18 cellular contexts compared by ENCODE assay signal in the genomic region with DNA sequence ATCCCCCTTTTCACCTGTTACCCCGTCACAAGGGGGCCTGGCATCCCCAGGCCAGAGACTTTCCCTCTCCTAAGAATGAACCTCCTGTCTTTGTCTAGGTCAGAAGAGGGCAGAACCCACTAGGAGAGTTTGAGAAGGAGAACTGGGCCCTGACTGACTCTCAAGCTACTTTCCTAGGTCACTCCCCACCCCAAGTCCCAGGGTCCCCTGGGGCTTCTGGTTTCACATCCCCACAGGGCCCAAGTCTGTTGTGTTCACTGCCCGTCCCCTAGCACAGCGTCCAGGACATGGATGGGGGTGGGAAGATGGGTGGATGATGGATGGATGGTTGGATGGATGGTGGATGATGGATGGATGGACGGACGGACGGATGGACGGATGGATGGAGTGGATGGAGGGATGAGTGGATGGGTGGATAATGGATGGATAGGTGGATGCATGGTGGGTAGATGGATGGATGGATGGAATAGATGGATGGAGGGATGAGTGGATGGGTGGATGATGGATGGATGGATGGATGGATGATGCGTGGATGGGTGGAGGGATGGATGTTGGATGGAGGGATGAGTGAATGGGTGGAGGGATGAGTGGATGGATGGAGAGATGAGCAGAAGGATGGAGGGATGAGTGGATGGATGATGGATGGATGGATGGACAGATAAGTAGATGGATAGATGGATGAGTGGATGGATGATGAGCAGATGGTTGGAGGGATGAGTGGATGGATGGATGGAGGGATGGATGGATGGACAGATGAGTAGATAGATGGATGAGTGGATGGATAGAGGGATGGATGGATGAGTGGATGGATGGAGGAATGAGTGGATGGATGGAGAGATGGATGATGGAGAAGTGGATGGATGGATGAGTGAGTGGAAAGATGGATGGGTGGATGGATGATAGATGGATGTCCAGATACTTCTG. TPM values are rescaled to one million over a fixed set of nuclear protein-coding genes. Genes with fewer than 3 reads are reported as not detected.
A peak's percentile ranks its signal among the peaks of the same experiment; 100 is the strongest.
DNase-seq lines count a peak whose midpoint lies in the region; ATAC-seq, FAIRE-seq and TF ChIP-seq lines count a peak whose summit lies in the region.
"Had no signal": no experiment of that assay in that cellular context is flagged by ENCODE, and none has a peak within 500 bp of the region (broad histone marks: within the 10 kb centered on the region; RNA-seq: fewer than 3 reads in every experiment).

No MANE protein-coding gene starts in this region.

- H3K23me2 ChIP-seq in H1 (ENCODE audit: low read depth, low read length): peaks cover 8% of the 10 kb centered on the region; the same call in 1 of the 2 replicates

- H3K4ac ChIP-seq in IMR-90 (ENCODE audit: low read depth, low read length) (no peak overlapping the region), H1 (replicated peaks; ENCODE audit: insufficient read length, low read depth, low read length) (no peak overlapping the region)

- H4K5ac ChIP-seq in IMR-90 (ENCODE audit: low read depth, low read length) (no peak overlapping the region), H1 (ENCODE audit: insufficient read length, low read depth, low read length) (no peak overlapping the region)

- H2BK120ac ChIP-seq in IMR-90 (ENCODE audit: low read depth, low read length) (no peak overlapping the region), H1 (replicated peaks; ENCODE audit: low read depth, low read length) (no peak overlapping the region)

- no peak overlapping the region for H2AFZ ChIP-seq in IMR-90 (replicated peaks; ENCODE audit: low read length, poor library complexity)
- no peak overlapping the region for H2AFZ ChIP-seq in H1 (ENCODE audit: low read length)
- H2AFZ ChIP-seq: GM23338 had no signal

- H2BK20ac ChIP-seq in IMR-90 (ENCODE audit: low read depth, low read length) (no peak overlapping the region), H1 (ENCODE audit: low read length) (no peak overlapping the region)

- H3K9me1 ChIP-seq in IMR-90 (ENCODE audit: insufficient read depth, low read length): no peaks in the 10 kb centered on the region

- no peak for TF ChIP-seq EP300 in H1 (IDR thresholded peaks at IDR 0.05; ENCODE audit: borderline replicate concordance in 1 of 2, low read depth in 2 of 2, low read length in 2 of 2)

- H3K4me3 Mint-ChIP-seq in type B pancreatic cell: no peak overlapping the region
- H3K4me3 Mint-ChIP-seq: CD14-positive monocyte; CD8-positive, alpha-beta memory T cell; GM23338; H9 had no signal

- CTCF ChIA-PET in IMR-90 (lab: Yijun Ruan, JAX): no interaction called here
- CTCF ChIA-PET in H1 (lab: Charles Lee; ENCODE audit: partially characterized antibody): interaction anchor here (1.5 kb wide), 1 partner anchor 11 kb away, joined by 3 read pairs; no protein-coding TSS in a partner anchor

- TF ChIP-seq RAD21 in IMR-90 (IDR thresholded peaks at IDR 0.05; ENCODE audit: low read length): no peak
- TF ChIP-seq RAD21 in H1 (IDR thresholded peaks at IDR 0.05 in 1 of 2, conservative IDR thresholded peaks at IDR 0.05 in 1 of 2; ENCODE audit: low read depth in 2 of 2, low read length in 2 of 2): no peak

- no peak overlapping the region for H2BK12ac ChIP-seq in H1 (ENCODE audit: low read depth, low read length)

- H4K8ac ChIP-seq in IMR-90 (ENCODE audit: low read depth in 2 of 2, low read length in 2 of 2) (no peak overlapping the region), H1 (ENCODE audit: extremely low read depth, insufficient read depth, low read length) (no peak overlapping the region)

- H3K27me3 Mint-ChIP-seq in type B pancreatic cell: peaks cover 3% of the 10 kb centered on the region
- H3K27me3 Mint-ChIP-seq: CD8-positive, alpha-beta memory T cell had no signal

- POLR2A ChIA-PET in IMR-90 (lab: Charles Lee; ENCODE audit: unreplicated experiment) (no interaction called here), H1 (lab: Charles Lee; ENCODE audit: partially characterized antibody) (no interaction called here)

- no peak overlapping the region for H3K27ac Mint-ChIP-seq in type B pancreatic cell
- H3K27ac Mint-ChIP-seq: CD14-positive monocyte; CD8-positive, alpha-beta memory T cell; GM23338 had no signal

- in situ Hi-C loops in IMR-90 (cut with MboI; ENCODE audit: low sequenced_read_pairs): no loop called here

- H3K36me3 ChIP-seq in IMR-90 (ENCODE audit: control insufficient read depth, insufficient read depth, low read length): no peaks in the 10 kb centered on the region
- H3K36me3 ChIP-seq in H1 (ENCODE audit: control insufficient read depth in 2 of 4, insufficient read depth in 4 of 4, low read length in 3 of 4): no peaks in the 10 kb centered on the region
- peaks cover 0 to 21% (median 0%) of the 10 kb centered on the region in 6 donors for H3K36me3 ChIP-seq in spleen

- ATAC-seq in IMR-90 (ENCODE audit: low read depth): no peak
- ATAC-seq: GM23338 had no signal

- dilution Hi-C loops in IMR-90 (cut with HindIII; ENCODE audit: low sequenced_read_pairs, unreplicated experiment): no loop called here

- intact Hi-C loops in IMR-90 (cut with micrococcal nuclease) (no loop called here), spleen (cut with DNase I; ENCODE audit: low total_unique reads) (no loop called here)

- no peak overlapping the region for H3K23ac ChIP-seq in IMR-90 (ENCODE audit: low read depth, low read length)
- no peak overlapping the region for H3K23ac ChIP-seq in H1 (ENCODE audit: insufficient read length)

- H2BK5ac ChIP-seq in IMR-90 (ENCODE audit: low read depth, low read length, poor library complexity, severe bottlenecking): peak overlapping the region; percentile 39
- H2BK5ac ChIP-seq in H1 (ENCODE audit: low read depth, low read length): no peak overlapping the region

- H3K27ac ChIP-seq in IMR-90 (ENCODE audit: insufficient read depth, low read length) (no peak overlapping the region), H1 (ENCODE audit: low read depth, low read length) (no peak overlapping the region), spleen (no peak overlapping the region)
- H3K27ac ChIP-seq: A549 had no signal

- H3K9me3 Mint-ChIP-seq in type B pancreatic cell: no peaks in the 10 kb centered on the region
- H3K9me3 Mint-ChIP-seq: GM23338, H9 had no signal

- no peaks in the 10 kb centered on the region for H3K36me3 Mint-ChIP-seq in type B pancreatic cell
- H3K36me3 Mint-ChIP-seq: CD14-positive monocyte; CD8-positive, alpha-beta memory T cell had no signal

- H3K9me3 ChIP-seq in IMR-90 (ENCODE audit: control insufficient read depth, insufficient read depth, low read length) (0 out of 2 replicates have a peak, but pooled peaks cover 2% of the 10 kb centered on the region), H1 (ENCODE audit: insufficient read depth in 2 of 2, low read depth in 1 of 2, low read length in 1 of 2) (0 out of 4 replicates have a peak, but pooled peaks cover 0 to 9% of the 10 kb centered on the region in 2 experiments), spleen (peaks cover 0 to 8% (median 0%) of the 10 kb centered on the region in 8 donors)
- H3K9me3 ChIP-seq: A549, BE2C, Caco-2 had no signal

- H3K4me2 ChIP-seq in IMR-90 (ENCODE audit: low read depth, low read length) (no peak overlapping the region), H1 (ENCODE audit: insufficient read depth in 1 of 2, low read depth in 2 of 2, low read length in 2 of 2) (no peak overlapping the region)
- H3K4me2 ChIP-seq: A549, GM23338 had no signal

- H3K14ac ChIP-seq in IMR-90 (replicated peaks; ENCODE audit: low read depth, low read length): no peak overlapping the region
- no peak overlapping the region for H3K14ac ChIP-seq in H1 (ENCODE audit: insufficient read length)

- H2AK9ac ChIP-seq in IMR-90 (replicated peaks; ENCODE audit: low read depth, low read length, poor library complexity): no peak overlapping the region

- H3K9ac ChIP-seq in IMR-90 (ENCODE audit: low read depth, low read length) (no peak overlapping the region), H1 (replicated peaks in 1 of 4; ENCODE audit: extremely low read depth in 1 of 4, low read depth in 3 of 4, low read length in 3 of 4) (no peak overlapping the region)

- H4K91ac ChIP-seq in IMR-90 (ENCODE audit: insufficient read depth, low read depth, low read length): no peak overlapping the region
- no peak overlapping the region for H4K91ac ChIP-seq in H1 (replicated peaks; ENCODE audit: insufficient read length, low read length)

- no peaks in the 10 kb centered on the region for H3K79me1 ChIP-seq in IMR-90 (ENCODE audit: low read depth in 1 of 2, low read length in 2 of 2)
- no peaks in the 10 kb centered on the region for H3K79me1 ChIP-seq in H1 (ENCODE audit: low read depth, low read length)

- TF ChIP-seq POLR2A in IMR-90 (IDR thresholded peaks at IDR 0.05; ENCODE audit: low read depth, low read length) (no peak), H1 (IDR thresholded peaks at IDR 0.05; ENCODE audit: control extremely low read depth in 1 of 2, low read depth in 2 of 2, low read length in 2 of 2) (no peak), GM12892 (IDR thresholded peaks at IDR 0.05; ENCODE audit: low read depth, low read length) (no peak), spleen (IDR thresholded peaks at IDR 0.05) (no peak)

- H2AK5ac ChIP-seq in IMR-90 (ENCODE audit: low read depth, low read length) (no peak overlapping the region), H1 (ENCODE audit: low read depth, low read length) (peak overlapping the region; percentile 24; the same call in 1 of the 2 replicates)

- WGBS in IMR-90 (ENCODE audit: extremely low coverage in 2 of 2, insufficient read length in 1 of 2), 2 experiments: 70 to 100% methylated on average over 3 to 7 of the region's 8 CpGs
- 90 to 100% methylated on average over 5 to 8 of the region's 8 CpGs for WGBS in H1 (ENCODE audit: extremely low coverage in 1 of 2, insufficient coverage in 1 of 2, insufficient read length in 1 of 2, insufficient replicate concordance in 2 of 2, low coverage in 1 of 2, low lambda C conversion rate in 2 of 2, missing lambda C conversion rate in 1 of 2), 2 experiments
- WGBS in spleen, 5 donors: 86 to 93% (median 90%) methylated on average over 8 of the region's 8 CpGs

- H2BK15ac ChIP-seq in IMR-90 (ENCODE audit: low read depth, low read length) (no peak overlapping the region), H1 (ENCODE audit: low read length) (no peak overlapping the region)

- H3K4me1 Mint-ChIP-seq in type B pancreatic cell (ENCODE audit: unreplicated experiment): no peaks in the 10 kb centered on the region
- H3K4me1 Mint-ChIP-seq: CD14-positive monocyte; CD8-positive, alpha-beta memory T cell; GM23338; H9 had no signal

- H3K56ac ChIP-seq in IMR-90 (ENCODE audit: extremely low read depth, insufficient read depth, low read length) (no peak overlapping the region), H1 (replicated peaks; ENCODE audit: insufficient read length, low read depth, low read length) (peak overlapping the region; percentile 77)

- H3K27me3 ChIP-seq in IMR-90 (ENCODE audit: control insufficient read depth, insufficient read depth, low read length) (peaks cover 2% of the 10 kb centered on the region; the same call in 1 of the 2 replicates), H1 (replicated peaks in 1 of 4; ENCODE audit: control insufficient read depth in 3 of 4, extremely low read depth in 1 of 4, insufficient read depth in 3 of 4, low read length in 3 of 4) (no peaks in the 10 kb centered on the region), spleen (replicated peaks in 1 of 7) (peaks cover 0 to 10% (median 0%) of the 10 kb centered on the region in 7 donors)
- H3K27me3 ChIP-seq: BE2C had no signal

- H3K18ac ChIP-seq in IMR-90 (ENCODE audit: low read depth, low read length): no peak overlapping the region
- no peak overlapping the region for H3K18ac ChIP-seq in H1 (ENCODE audit: extremely low read depth, low read length)

- no peak for DNase-seq in IMR-90
- peak; percentile 34 for DNase-seq in NAMALWA (ENCODE audit: low spot score)
- DNase-seq in H1 (ENCODE audit: low read depth in 1 of 2, low spot score in 2 of 2): no peak
- DNase-seq in GM12892 (ENCODE audit: insufficient read length): no peak
- no peak for DNase-seq in spleen
- no peak for DNase-seq in type B pancreatic cell (ENCODE audit: extremely low spot score, unreplicated experiment)
- DNase-seq: BE2C; Caco-2; CD8-positive, alpha-beta memory T cell; DND-41; GF-D8; H9 had no signal

- H3K79me2 ChIP-seq in H1 (ENCODE audit: control insufficient read depth in 1 of 2, insufficient read depth in 2 of 2, low read length in 2 of 2): no peaks in the 10 kb centered on the region

- BruUV-seq in IMR-90 (replicated peaks; lab: Mats Ljungman, UMichigan): no TSS peak

- FAIRE-seq in H1 (lab: Jason Lieb, UNC): no peak
- FAIRE-seq in GM12892 (lab: Jason Lieb, UNC): no peak
- FAIRE-seq: A549, GM18507 had no signal

- no peaks in the 10 kb centered on the region for H3K4me1 ChIP-seq in IMR-90 (ENCODE audit: control insufficient read depth, insufficient read depth, low read length)
- H3K4me1 ChIP-seq in H1 (replicated peaks in 1 of 4; ENCODE audit: control insufficient read depth in 3 of 4, insufficient read depth in 4 of 4, low read length in 3 of 4): no peaks in the 10 kb centered on the region
- H3K4me1 ChIP-seq in spleen: no peaks in the 10 kb centered on the region
- H3K4me1 ChIP-seq: A549, BE2C, Caco-2 had no signal

- no peak overlapping the region for H3K4me3 ChIP-seq in IMR-90 (ENCODE audit: insufficient read depth, low read depth, low read length)
- no peak overlapping the region for H3K4me3 ChIP-seq in H1 (ENCODE audit: extremely low read depth in 1 of 4, insufficient read depth in 2 of 4, low read depth in 3 of 4, low read length in 4 of 4)
- H3K4me3 ChIP-seq in spleen: no peak overlapping the region
- H3K4me3 ChIP-seq: A549, GM23338 had no signal

- H4K20me1 ChIP-seq in IMR-90 (ENCODE audit: insufficient read depth, low read length): no peaks in the 10 kb centered on the region
- H4K20me1 ChIP-seq in H1 (replicated peaks in 1 of 2; ENCODE audit: control insufficient read depth in 1 of 2, insufficient read depth in 2 of 2, low read length in 2 of 2): peaks cover 0 to 3% of the 10 kb centered on the region in 2 experiments

- TF ChIP-seq CTCF in IMR-90 (conservative IDR thresholded peaks at IDR 0.05; ENCODE audit: low read depth, low read length): no peak
- no peak for TF ChIP-seq CTCF in H1 (IDR thresholded peaks at IDR 0.05; ENCODE audit: control extremely low read depth in 1 of 3, insufficient read depth in 1 of 3, low read depth in 1 of 3, low read length in 3 of 3)
- TF ChIP-seq CTCF in spleen (IDR thresholded peaks at IDR 0.05 in 8 of 11, conservative IDR thresholded peaks at IDR 0.05 in 3 of 11): no peak
- no peak for TF ChIP-seq CTCF in type B pancreatic cell (conservative IDR thresholded peaks at IDR 0.05)

RNA-seq across cellular contexts. Expression of a gene that starts 50.6 kb away (rescaled TPM):
- total RNA-seq in IMR-90 (2012; rRNA removed) (not detected in 2 replicates), spleen (10 to 100 TPM in 6 of 7 donors, 1 to 10 TPM in 1; 8.3 to 41.5 (median 27.0) TPM), type B pancreatic cell (ENCODE audit: low replicate concordance) (0.10 TPM in 1 of 2 replicates, not detected in the other)
- polyA plus RNA-seq in IMR-90 (2012; rRNA removed) (not detected in 2 replicates), H1 (2011; rRNA removed) (0.20 and 0.35 TPM in 2 replicates), spleen (10 to 100 TPM in 1 of 3 donors, 1 to 10 TPM in 2; 1.0 to 18.4 (median 5.6) TPM)
- polyA plus RNA-seq in IMR-90 (2012; cell fraction: cytosol; rRNA removed): not detected in 2 replicates
- polyA plus RNA-seq in IMR-90 (2012; cell fraction: nucleus; rRNA removed; ENCODE audit: low replicate concordance): 0.02 TPM in 1 of 2 replicates, not detected in the other
- 0.13 and 0.44 TPM in 2 replicates for total RNA-seq in H1 (2021; fragmentation: NEBNext Ultra II Directional; extraction: Animal tissue kit (Norgen Biotek cat#: 25700))
- 0.19 TPM for polyA plus RNA-seq in H1 (2011; cell fraction: cytosol; rRNA removed)
- 1.4 TPM for polyA plus RNA-seq in H1 (2011; cell fraction: nucleus; rRNA removed)
- 0.17 to 0.41 TPM (median 0.29 TPM) in 4 replicates for polyA plus RNA-seq in H1 (2012, experiment 1 of 2)
- polyA plus RNA-seq in H1 (2012, experiment 2 of 2): 0.28 TPM
- polyA plus RNA-seq in H1 (2013, experiment 1 of 2): 0.10 TPM
- polyA plus RNA-seq in H1 (2013, experiment 2 of 2): 0.07 TPM
- 0.32 and 0.66 TPM in 2 replicates for polyA minus RNA-seq in H1 (2011; rRNA and poly(A)+ RNA removed)
- polyA minus RNA-seq in H1 (2011; cell fraction: cytosol; rRNA and poly(A)+ RNA removed): not detected
- polyA minus RNA-seq in H1 (2011; cell fraction: nucleus; rRNA and poly(A)+ RNA removed): 0.30 TPM
- polyA plus RNA-seq in GM12892 (2012; ENCODE audit: missing spikeins): 0.06 TPM
- total RNA-seq: CD8-positive, alpha-beta memory T cell; HT1080 had no signal
- polyA plus RNA-seq: A549, AG04450, CD14-positive monocyte had no signal

RNA-seq across cellular contexts. Expression of a gene that starts 53.3 kb away (rescaled TPM):
- not detected in 2 replicates for total RNA-seq in IMR-90 (2012; rRNA removed)
- not detected in 2 replicates for polyA plus RNA-seq in IMR-90 (2012; rRNA removed)
- polyA plus RNA-seq in IMR-90 (2012; cell fraction: cytosol; rRNA removed): not detected in 2 replicates
- not detected in 2 replicates for polyA plus RNA-seq in IMR-90 (2012; cell fraction: nucleus; rRNA removed; ENCODE audit: low replicate concordance)
- not detected in 2 replicates for total RNA-seq in H1 (2021; fragmentation: NEBNext Ultra II Directional; extraction: Animal tissue kit (Norgen Biotek cat#: 25700))
- polyA plus RNA-seq in H1 (2011; rRNA removed): 0.05 and 0.11 TPM in 2 replicates
- not detected for polyA plus RNA-seq in H1 (2011; cell fraction: cytosol; rRNA removed)
- 0.36 TPM for polyA plus RNA-seq in H1 (2011; cell fraction: nucleus; rRNA removed)
- polyA plus RNA-seq in H1 (2012, experiment 1 of 2): not detected in 4 replicates
- polyA plus RNA-seq in H1 (2012, experiment 2 of 2): not detected
- polyA plus RNA-seq in H1 (2013, experiment 1 of 2): not detected
- not detected for polyA plus RNA-seq in H1 (2013, experiment 2 of 2)
- polyA minus RNA-seq in H1 (2011; rRNA and poly(A)+ RNA removed): not detected in 2 replicates
- not detected for polyA minus RNA-seq in H1 (2011; cell fraction: cytosol; rRNA and poly(A)+ RNA removed)
- polyA minus RNA-seq in H1 (2011; cell fraction: nucleus; rRNA and poly(A)+ RNA removed): not detected
- polyA plus RNA-seq in GM12892 (2012; ENCODE audit: missing spikeins): not detected
- not detected for total RNA-seq in spleen
- under 1 TPM in 2 of 3 donors, not detected in 1; 0.07 to 0.10 TPM for polyA plus RNA-seq in spleen
- total RNA-seq in type B pancreatic cell (ENCODE audit: low replicate concordance): not detected in 2 replicates
- total RNA-seq: CD8-positive, alpha-beta memory T cell; H9; HT1080 had no signal
- polyA plus RNA-seq: A549; AG04450; CD14-positive monocyte; CD8-positive, alpha-beta memory T cell; GM23338 had no signal
